In genomic region chr10:68870545-68871104, GRCh38 we compare ENCODE assay signal across 10 cellular contexts. TPM values are rescaled to one million over a fixed set of nuclear protein-coding genes. Genes with fewer than 3 reads are reported as not detected.
DNase-seq lines count a peak whose midpoint lies in the region; ATAC-seq and TF ChIP-seq lines count a peak whose summit lies in the region.
"Had no signal": no experiment of that assay in that cellular context is flagged by ENCODE, and none has a peak within 500 bp of the region (broad histone marks: within the 10 kb centered on the region; RNA-seq: fewer than 3 reads in every experiment).

No MANE protein-coding gene starts in this region.

- H3K27me3 ChIP-seq in dorsolateral prefrontal cortex (no peaks in the 10 kb centered on the region), parathyroid adenoma (ENCODE audit: control insufficient read depth, insufficient read depth, low read length) (no peaks in the 10 kb centered on the region)

- H3K27ac ChIP-seq in dorsolateral prefrontal cortex (peak overlapping the region in 40 of 59 donors; percentile 0 to 85 (median 48)), parathyroid adenoma (peak overlapping the region; percentile 12)
- H3K27ac ChIP-seq: RWPE1 had no signal

- intact Hi-C loops in dorsolateral prefrontal cortex (cut with DNase I): no loop called here

- no peaks in the 10 kb centered on the region for H3K36me3 ChIP-seq in parathyroid adenoma (ENCODE audit: control insufficient read depth, insufficient read depth, low read length)

- ATAC-seq in HG02981 (IDR thresholded peaks at IDR 0.05; ENCODE audit: unreplicated experiment) (no peak), GM18868 (IDR thresholded peaks at IDR 0.05; ENCODE audit: unreplicated experiment) (no peak)

- H3K9me3 ChIP-seq in parathyroid adenoma (ENCODE audit: control insufficient read depth, low read length): no peaks in the 10 kb centered on the region

- TF ChIP-seq CTCF in dorsolateral prefrontal cortex (IDR thresholded peaks at IDR 0.05 in 54 of 56, conservative IDR thresholded peaks at IDR 0.05 in 2 of 56; ENCODE audit: low read depth in 1 of 56, partially characterized antibody in 56 of 56) (no peak), parathyroid adenoma (IDR thresholded peaks at IDR 0.05) (no peak)

- DNase-seq in Daoy (ENCODE audit: low read depth) (peak; percentile 2), dorsolateral prefrontal cortex (no peak), NCI-H2081 (lab: John Stamatoyannopoulos, UW) (no peak), pons (ENCODE audit: low spot score) (no peak)
- DNase-seq in Jurkat, Clone E6-1 (ENCODE audit: low read depth, low spot score): peak; percentile 44
- DNase-seq: stimulated activated CD8-positive, alpha-beta memory T cell treated with anti-CD3 and anti-CD28 coated beads, Interleukin-4, amount 100 ng/mL, for 48 hours had no signal

- H3K4me3 ChIP-seq in Jurkat, Clone E6-1 (ENCODE audit: low read length): no peak overlapping the region
- H3K4me3 ChIP-seq in dorsolateral prefrontal cortex: no peak overlapping the region
- H3K4me3 ChIP-seq in parathyroid adenoma (ENCODE audit: low read depth, low read length): no peak overlapping the region

- no peak overlapping the region for H3K9ac ChIP-seq in parathyroid adenoma

- no peak overlapping the region for H2AFZ ChIP-seq in parathyroid adenoma

- peaks cover 10% of the 10 kb centered on the region for H3K4me1 ChIP-seq in parathyroid adenoma

- H3K79me2 ChIP-seq in parathyroid adenoma: no peaks in the 10 kb centered on the region

- H3K4me2 ChIP-seq in parathyroid adenoma (ENCODE audit: low read length): no peak overlapping the region

RNA-seq across cellular contexts. Expression of gene DDX50, which starts 30.5 kb away (rescaled TPM):
- 44.9 and 47.9 TPM in 2 replicates for total RNA-seq in Daoy (2014; rRNA removed; shearing (Covaris generic))
- polyA plus RNA-seq in Jurkat, Clone E6-1 (2012; ENCODE audit: insufficient read depth, insufficient read length): 58.6 TPM
- total RNA-seq in dorsolateral prefrontal cortex: 10 to 100 TPM; 20.8 to 39.0 (median 29.0) TPM

RNA-seq across cellular contexts. Expression of gene STOX1, which starts 43.3 kb away (rescaled TPM):
- total RNA-seq in Daoy (2014; rRNA removed; shearing (Covaris generic)): 0.80 and 3.0 TPM in 2 replicates
- 7.4 TPM for polyA plus RNA-seq in Jurkat, Clone E6-1 (2012; ENCODE audit: insufficient read depth, insufficient read length)
- total RNA-seq in dorsolateral prefrontal cortex: 10 to 100 TPM; 14.0 to 59.9 (median 28.7) TPM

Comparison
In these comparisons a context has a peak if more than half of its experiments do, and no peak if none do; other contexts are left out.
1. DNase-seq: peak in Daoy (single experiment) and Jurkat, Clone E6-1 (single experiment); none in dorsolateral prefrontal cortex (0 of 10), NCI-H2081 (0 of 2) and pons (single experiment).